Comparison of ENCODE assay signal across 35 cellular contexts in genomic region chr5:149739371-149739770, GRCh38.
"Had no signal": no experiment of that assay in that cellular context is flagged by ENCODE, and none has a peak within 500 bp of the region (broad histone marks: within the 10 kb centered on the region; RNA-seq: fewer than 3 reads in every experiment).

No MANE protein-coding gene starts in this region.

- H3K36me3 Mint-ChIP-seq: activated CD8-positive, alpha-beta memory T cell treated with anti-CD3 and anti-CD28 coated beads, Interleukin-2, amount 10 ng/mL, durations not matched to agents 7 days and 5 days; activated naive CD4-positive, alpha-beta T cell treated with anti-CD3 and anti-CD28 coated beads, Interleukin-2, amount 50 U/mL, for 72 hours; brain had no signal

- H3K27ac ChIP-seq: KMS-11, Peyer's patch, WERI-Rb-1 had no signal

- H3K27me3 ChIP-seq: Peyer's patch had no signal

- DNase-seq: activated CD4-positive, alpha-beta memory T cell treated with anti-CD3 and anti-CD28 coated beads, Interleukin-2, amount 10 ng/mL, durations not matched to agents 7 days and 5 days; activated CD4-positive, alpha-beta T cell treated with anti-CD3 and anti-CD28 coated beads for 1 hour; activated CD4-positive, alpha-beta T cell treated with anti-CD3 and anti-CD28 coated beads for 48 hours; activated CD4-positive, CD25-positive, alpha-beta regulatory T cell; activated CD8-positive, alpha-beta memory T cell treated with anti-CD3 and anti-CD28 coated beads for 24 hours; activated CD8-positive, alpha-beta memory T cell treated with anti-CD3 and anti-CD28 coated beads, Interleukin-2, amount 10 ng/mL, durations not matched to agents 7 days and 5 days; activated CD8-positive, alpha-beta memory T cell treated with anti-CD3 and anti-CD28 coated beads, Interleukin-2, amount 50 U/mL, for 48 hours; activated gamma-delta T cell treated with Interleukin-2 at 50 U/mL for 16 hours; activated naive CD4-positive, alpha-beta T cell treated with anti-CD3 and anti-CD28 coated beads for 36 hours; activated naive CD8-positive, alpha-beta T cell treated with anti-CD3 and anti-CD28 coated beads, Interleukin-2, amount 50 U/mL, for 24 hours; activated T-cell treated with anti-CD3 and anti-CD28 coated beads, Interleukin-2, amount 50 U/mL, for 1 hour; anterior cingulate cortex; central memory CD4-positive, alpha-beta T cell; MM.1S; MV-4-11; NCI-H1092; NCI-H1436 treated with DMSO at 0.1 percent for 48 hours; NCI-H1694 treated with DMSO at 0.1 percent for 48 hours; NCI-H2029; NCI-H345; NCI-H524 treated with DMSO at 0.1 percent for 48 hours; NK-92 treated with Interleukin-12 subunit alpha and Interleukin-12 subunit beta, amount 100 ng/mL, for 24 hours; PC-3; RPMI8226; SW 1271; T-helper 1 cell; T-helper 2 cell; T-helper 9 cell; WERI-Rb-1 had no signal

- H3K9me3 ChIP-seq: Peyer's patch had no signal

- H3K4me3 ChIP-seq: Peyer's patch had no signal

- H3K4me3 Mint-ChIP-seq: activated CD4-positive, alpha-beta memory T cell treated with anti-CD3 and anti-CD28 coated beads, Interleukin-2, amount 10 ng/mL, durations not matched to agents 7 days and 5 days; activated CD8-positive, alpha-beta memory T cell treated with anti-CD3 and anti-CD28 coated beads, Interleukin-2, amount 10 ng/mL, durations not matched to agents 7 days and 5 days; activated naive CD4-positive, alpha-beta T cell treated with anti-CD3 and anti-CD28 coated beads for 36 hours; activated naive CD8-positive, alpha-beta T cell treated with anti-CD3 and anti-CD28 coated beads, Interleukin-2, amount 50 U/mL, for 24 hours; brain had no signal

- H3K27me3 Mint-ChIP-seq: activated CD4-positive, alpha-beta memory T cell treated with anti-CD3 and anti-CD28 coated beads, Interleukin-2, amount 10 ng/mL, durations not matched to agents 7 days and 5 days; activated CD8-positive, alpha-beta memory T cell treated with anti-CD3 and anti-CD28 coated beads, Interleukin-2, amount 10 ng/mL, durations not matched to agents 7 days and 5 days; activated naive CD8-positive, alpha-beta T cell treated with anti-CD3 and anti-CD28 coated beads, Interleukin-2, amount 50 U/mL, for 24 hours had no signal

- H3K27ac Mint-ChIP-seq: activated CD4-positive, alpha-beta memory T cell treated with anti-CD3 and anti-CD28 coated beads, Interleukin-2, amount 10 ng/mL, durations not matched to agents 7 days and 5 days; activated CD8-positive, alpha-beta memory T cell treated with anti-CD3 and anti-CD28 coated beads, Interleukin-2, amount 10 ng/mL, durations not matched to agents 7 days and 5 days; activated naive CD4-positive, alpha-beta T cell treated with anti-CD3 and anti-CD28 coated beads for 36 hours; activated naive CD4-positive, alpha-beta T cell treated with anti-CD3 and anti-CD28 coated beads, Interleukin-2, amount 50 U/mL, for 72 hours; activated naive CD8-positive, alpha-beta T cell treated with anti-CD3 and anti-CD28 coated beads, Interleukin-2, amount 50 U/mL, for 24 hours; activated T-helper 2 cell treated with anti-CD3 and anti-CD28 coated beads, Interferon-gamma antibody, Interleukin-2, Interleukin-4, amounts not matched to agents 10 μg/mL and 5 μg/mL and 100 μg/mL, durations not matched to agents 14 hours and 24 hours and 36 hours; brain had no signal

- H3K4me1 Mint-ChIP-seq: activated CD4-positive, alpha-beta memory T cell treated with anti-CD3 and anti-CD28 coated beads, Interleukin-2, amount 10 ng/mL, durations not matched to agents 7 days and 5 days; activated CD8-positive, alpha-beta memory T cell treated with anti-CD3 and anti-CD28 coated beads, Interleukin-2, amount 10 ng/mL, durations not matched to agents 7 days and 5 days had no signal

- H3K9me3 Mint-ChIP-seq: activated CD4-positive, alpha-beta memory T cell treated with anti-CD3 and anti-CD28 coated beads, Interleukin-2, amount 10 ng/mL, durations not matched to agents 7 days and 5 days; activated naive CD4-positive, alpha-beta T cell treated with anti-CD3 and anti-CD28 coated beads for 36 hours; activated naive CD4-positive, alpha-beta T cell treated with anti-CD3 and anti-CD28 coated beads, Interleukin-2, amount 50 U/mL, for 72 hours; activated naive CD8-positive, alpha-beta T cell treated with anti-CD3 and anti-CD28 coated beads, Interleukin-2, amount 50 U/mL, for 24 hours; activated T-helper 2 cell treated with anti-CD3 and anti-CD28 coated beads, Interferon-gamma antibody, Interleukin-2, Interleukin-4, amounts not matched to agents 10 μg/mL and 5 μg/mL and 100 μg/mL, durations not matched to agents 14 hours and 24 hours and 36 hours had no signal

- H3K36me3 ChIP-seq: WERI-Rb-1 had no signal

- ATAC-seq: activated CD8-positive, alpha-beta memory T cell treated with anti-CD3 and anti-CD28 coated beads, Interleukin-2, amount 10 ng/mL, durations not matched to agents 7 days and 5 days; activated naive CD4-positive, alpha-beta T cell treated with anti-CD3 and anti-CD28 coated beads, Interleukin-2, amount 50 U/mL, for 72 hours; activated naive CD8-positive, alpha-beta T cell treated with anti-CD3 and anti-CD28 coated beads, Interleukin-2, amount 50 U/mL, for 24 hours; PC-3; Right ventricle myocardium inferior had no signal
